Comparison of ENCODE assay signal across 1 cellular context in genomic region chr7:37245544-37245943, GRCh38.
TF ChIP-seq lines count a peak whose summit lies in the region.

No MANE protein-coding gene starts in this region.

TF ChIP-seq in GM23338, 12 proteins besides CTCF, POLR2A, EP300 and RAD21 (continued from another document):
- TF ChIP-seq, protein P1, sequence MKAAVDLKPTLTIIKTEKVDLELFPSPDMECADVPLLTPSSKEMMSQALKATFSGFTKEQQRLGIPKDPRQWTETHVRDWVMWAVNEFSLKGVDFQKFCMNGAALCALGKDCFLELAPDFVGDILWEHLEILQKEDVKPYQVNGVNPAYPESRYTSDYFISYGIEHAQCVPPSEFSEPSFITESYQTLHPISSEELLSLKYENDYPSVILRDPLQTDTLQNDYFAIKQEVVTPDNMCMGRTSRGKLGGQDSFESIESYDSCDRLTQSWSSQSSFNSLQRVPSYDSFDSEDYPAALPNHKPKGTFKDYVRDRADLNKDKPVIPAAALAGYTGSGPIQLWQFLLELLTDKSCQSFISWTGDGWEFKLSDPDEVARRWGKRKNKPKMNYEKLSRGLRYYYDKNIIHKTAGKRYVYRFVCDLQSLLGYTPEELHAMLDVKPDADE (IDR thresholded peaks at IDR 0.05) = no peak
